ENCODE assay signal across 8 cellular contexts in the genomic region with DNA sequence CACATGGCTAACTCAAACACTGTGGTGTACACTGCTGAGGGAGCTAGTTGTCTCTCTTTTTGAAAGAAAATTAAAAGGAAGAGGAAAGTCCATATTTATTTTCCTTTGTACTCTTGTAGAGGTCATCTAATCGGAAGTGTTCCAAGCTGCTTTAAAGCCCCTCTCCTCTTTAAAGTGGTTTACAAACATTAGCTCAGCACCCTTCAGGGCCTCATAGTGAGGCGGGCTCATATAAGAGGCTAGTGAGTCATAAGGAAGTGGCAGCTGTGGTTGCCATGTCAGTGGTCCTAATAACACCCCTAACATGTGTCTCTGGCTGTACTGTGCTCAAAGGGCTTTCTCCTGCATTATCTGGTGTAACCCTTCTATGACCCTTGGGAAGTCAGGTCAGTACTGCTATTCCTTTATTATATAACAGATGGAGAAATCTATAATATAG.
A peak's percentile ranks its signal among the peaks of the same experiment; 100 is the strongest.
DNase-seq lines count a peak whose midpoint lies in the region; ATAC-seq and TF ChIP-seq lines count a peak whose summit lies in the region.

No MANE protein-coding gene starts in this region.

- no peak for TF ChIP-seq CTCF in foreskin fibroblast (IDR thresholded peaks at IDR 0.05; ENCODE audit: low read depth, low read length)
- no peak for TF ChIP-seq CTCF in upper lobe of right lung (IDR thresholded peaks at IDR 0.05)
- TF ChIP-seq CTCF in ascending aorta (IDR thresholded peaks at IDR 0.05): no peak

- H3K27ac Mint-ChIP-seq in stimulated activated naive CD8-positive, alpha-beta T cell treated with anti-CD3 and anti-CD28 coated beads, Interleukin-15, amount 100 ng/mL, for 72 hours: no peak overlapping the region

- H3K9me3 Mint-ChIP-seq in stimulated activated naive CD8-positive, alpha-beta T cell treated with anti-CD3 and anti-CD28 coated beads, Interleukin-15, amount 100 ng/mL, for 72 hours: peaks cover 6 to 13% of the 10 kb centered on the region in 2 donors

- H3K27me3 Mint-ChIP-seq in stimulated activated naive CD8-positive, alpha-beta T cell treated with anti-CD3 and anti-CD28 coated beads, Interleukin-15, amount 100 ng/mL, for 72 hours: no peaks in the 10 kb centered on the region

- H3K9me3 ChIP-seq in upper lobe of right lung (no peaks in the 10 kb centered on the region), ascending aorta (no peaks in the 10 kb centered on the region)

- intact Hi-C loops in upper lobe of right lung (cut with DNase I): loop anchor here (10.0 kb wide), 1 partner anchor 220 kb away; no protein-coding TSS in a partner anchor
- intact Hi-C loops in ascending aorta (cut with DNase I): loop anchor here (1.0 to 10.0 kb wide), 5 partner anchors 93 to 790 kb away; partner anchors contain the start of gene GNG12

- H3K36me3 ChIP-seq in upper lobe of right lung: no peaks in the 10 kb centered on the region
- H3K36me3 ChIP-seq in ascending aorta: no peaks in the 10 kb centered on the region

- ATAC-seq in stimulated activated naive CD8-positive, alpha-beta T cell treated with anti-CD3 and anti-CD28 coated beads, Interleukin-15, amount 100 ng/mL, for 72 hours: peak; percentile 74
- ATAC-seq in stimulated activated naive CD8-positive, alpha-beta T cell treated with anti-CD3 and anti-CD28 coated beads, Interleukin-15, Interleukin-2, amounts not matched to agents 100 U/mL and 50 U/mL, for 24 hours: no peak
- ATAC-seq in upper lobe of right lung (peak; percentile 89), HG03565 (IDR thresholded peaks at IDR 0.05; ENCODE audit: unreplicated experiment) (no peak)

- H3K4me3 Mint-ChIP-seq in stimulated activated naive CD8-positive, alpha-beta T cell treated with anti-CD3 and anti-CD28 coated beads, Interleukin-15, amount 100 ng/mL, for 72 hours: no peak overlapping the region

- no peaks in the 10 kb centered on the region for H3K4me1 Mint-ChIP-seq in stimulated activated naive CD8-positive, alpha-beta T cell treated with anti-CD3 and anti-CD28 coated beads, Interleukin-15, amount 100 ng/mL, for 72 hours

- DNase-seq in stimulated activated naive CD8-positive, alpha-beta T cell treated with anti-CD3 and anti-CD28 coated beads, Interleukin-15, amount 100 ng/mL, for 72 hours: no peak
- DNase-seq in stimulated activated naive CD8-positive, alpha-beta T cell treated with anti-CD3 and anti-CD28 coated beads, Interleukin-15, Interleukin-2, amounts not matched to agents 100 U/mL and 50 U/mL, for 24 hours: no peak
- DNase-seq in RPMI7951 (ENCODE audit: low read depth) (peak; percentile 90), foreskin fibroblast (peak; percentile 61 to 79), upper lobe of right lung (no peak), ascending aorta (ENCODE audit: low spot score in 2 of 2) (no peak), NCI-H2171 (lab: John Stamatoyannopoulos, UW) (no peak)

- H3K27ac ChIP-seq in upper lobe of right lung: peak overlapping the region; percentile 65
- H3K27ac ChIP-seq in ascending aorta: no peak overlapping the region

- no peak overlapping the region for H3K4me3 ChIP-seq in foreskin fibroblast (ENCODE audit: low read depth in 1 of 2, low read length in 2 of 2)
- no peak overlapping the region for H3K4me3 ChIP-seq in upper lobe of right lung
- H3K4me3 ChIP-seq in ascending aorta: no peak overlapping the region

- H3K27me3 ChIP-seq in upper lobe of right lung (no peaks in the 10 kb centered on the region), ascending aorta (no peaks in the 10 kb centered on the region)

- H3K4me1 ChIP-seq in upper lobe of right lung: peaks cover 11% of the 10 kb centered on the region
- H3K4me1 ChIP-seq in ascending aorta: peaks cover 0 to 18% of the 10 kb centered on the region in 2 donors

Comparison
In these comparisons a context has a peak if more than half of its experiments do, and no peak if none do; other contexts are left out.
1. ATAC-seq: peak in stimulated activated naive CD8-positive, alpha-beta T cell treated with anti-CD3 and anti-CD28 coated beads, Interleukin-15, amount 100 ng/mL, for 72 hours (single experiment) and upper lobe of right lung (single experiment); none in stimulated activated naive CD8-positive, alpha-beta T cell treated with anti-CD3 and anti-CD28 coated beads, Interleukin-15, Interleukin-2, amounts not matched to agents 100 U/mL and 50 U/mL, for 24 hours (single experiment) and HG03565 (single experiment).
2. DNase-seq: peak in RPMI7951 (single experiment) and foreskin fibroblast (2 of 2); none in stimulated activated naive CD8-positive, alpha-beta T cell treated with anti-CD3 and anti-CD28 coated beads, Interleukin-15, amount 100 ng/mL, for 72 hours (0 of 2), stimulated activated naive CD8-positive, alpha-beta T cell treated with anti-CD3 and anti-CD28 coated beads, Interleukin-15, Interleukin-2, amounts not matched to agents 100 U/mL and 50 U/mL, for 24 hours (single experiment), upper lobe of right lung (single experiment), ascending aorta (0 of 2) and NCI-H2171 (single experiment).